Comparison of ENCODE assay signal across 1 cellular context in genomic region chr10:70319824-70320223, GRCh38.
TF ChIP-seq lines count a peak whose summit lies in the region.

No MANE protein-coding gene starts in this region.

TF ChIP-seq in IMR-90, 13 proteins besides CTCF, POLR2A, EP300 and RAD21 (continued from another document):
- TF ChIP-seq RFX5 (IDR thresholded peaks at IDR 0.05; ENCODE audit: low read depth, low read length): no peak
- no peak for TF ChIP-seq SMC3 (IDR thresholded peaks at IDR 0.05; ENCODE audit: low read depth, low read length)
- no peak for TF ChIP-seq USF2 (IDR thresholded peaks at IDR 0.05; ENCODE audit: low read depth, low read length)
- no peak for TF ChIP-seq CHD1 (IDR thresholded peaks at IDR 0.05; ENCODE audit: low read depth, low read length)
